ENCODE assay signal across 19 cellular contexts in genomic region chr2:108972663-108973062, GRCh38. TPM values are rescaled to one million over a fixed set of nuclear protein-coding genes. Genes with fewer than 3 reads are reported as not detected.
A peak's percentile ranks its signal among the peaks of the same experiment; 100 is the strongest.
DNase-seq lines count a peak whose midpoint lies in the region; ATAC-seq and TF ChIP-seq lines count a peak whose summit lies in the region.
"Had no signal": no experiment of that assay in that cellular context is flagged by ENCODE, and none has a peak within 500 bp of the region (broad histone marks: within the 10 kb centered on the region; RNA-seq: fewer than 3 reads in every experiment).

No MANE protein-coding gene starts in this region.

- H3K4me1 ChIP-seq in duodenal mucosa (ENCODE audit: control insufficient read depth in 1 of 2, insufficient read depth in 2 of 2, low read length in 2 of 2), result peaks cover 52 to 57% of the 10 kb centered on the region in 2 donors
- H3K4me1 ChIP-seq in suprapubic skin, result peaks cover 13% of the 10 kb centered on the region
- no peaks in the 10 kb centered on the region for H3K4me1 ChIP-seq in A673 (ENCODE audit: insufficient read depth, low read length, poor library complexity, severe bottlenecking)
- no peaks in the 10 kb centered on the region for H3K4me1 ChIP-seq in upper lobe of right lung

- intact Hi-C loops in activated T-helper 1 cell treated with anti-CD3 and anti-CD28 coated beads, Interleukin-12 subunit alpha, Interleukin-12 subunit beta, Interleukin-2, Interleukin-4 antibody, amounts not matched to agents 30 ng/mL and 10 ng/mL and 1 ng/mL, durations not matched to agents 14 hours and 24 hours and 36 hours (cut with micrococcal nuclease), result no loop called here
- intact Hi-C loops in A673 (cut with micrococcal nuclease; ENCODE audit: unreplicated experiment), result no loop called here
- intact Hi-C loops in upper lobe of right lung (cut with DNase I), result no loop called here

- H3K27ac ChIP-seq in duodenal mucosa (ENCODE audit: low read depth, low read length), result peak overlapping the region; percentile 72
- peak overlapping the region; percentile 29 for H3K27ac ChIP-seq in suprapubic skin
- no peak overlapping the region for H3K27ac ChIP-seq in A673 (ENCODE audit: low read depth, low read length, poor library complexity, severe bottlenecking)
- no peak overlapping the region for H3K27ac ChIP-seq in upper lobe of right lung
- H3K27ac ChIP-seq: HL-60, KMS-11 had no signal

- WGBS in suprapubic skin, result 87% methylated on average over 6 of the region's 6 CpGs

- TF ChIP-seq EP300 in suprapubic skin (IDR thresholded peaks at IDR 0.05), result no peak

- no peaks in the 10 kb centered on the region for H3K27me3 Mint-ChIP-seq in activated T-helper 1 cell treated with anti-CD3 and anti-CD28 coated beads, Interleukin-12 subunit alpha, Interleukin-12 subunit beta, Interleukin-2, Interleukin-4 antibody, amounts not matched to agents 30 ng/mL and 10 ng/mL and 1 ng/mL, durations not matched to agents 14 hours and 24 hours and 36 hours (ENCODE audit: insufficient read depth)

- no peaks in the 10 kb centered on the region for H3K9me3 ChIP-seq in duodenal mucosa (ENCODE audit: control insufficient read depth in 1 of 2, low read length in 2 of 2)
- no peaks in the 10 kb centered on the region for H3K9me3 ChIP-seq in suprapubic skin
- H3K9me3 ChIP-seq in A673 (ENCODE audit: low read depth, low read length, poor library complexity, severe bottlenecking), result no peaks in the 10 kb centered on the region
- H3K9me3 ChIP-seq in upper lobe of right lung, result no peaks in the 10 kb centered on the region

- TF ChIP-seq CTCF in suprapubic skin (IDR thresholded peaks at IDR 0.05) (no peak), A673 (conservative IDR thresholded peaks at IDR 0.05; ENCODE audit: low read depth, low read length) (no peak), upper lobe of right lung (IDR thresholded peaks at IDR 0.05) (no peak)

- peak; percentile 5 for ATAC-seq in left lobe of liver
- no peak for ATAC-seq in upper lobe of right lung

- BruUV-seq in A673 (replicated peaks; lab: Mats Ljungman, UMichigan), result no TSS peak

- CTCF ChIA-PET in A673 (lab: Charles Lee), result no interaction called here

- H3K36me3 Mint-ChIP-seq in activated T-helper 1 cell treated with anti-CD3 and anti-CD28 coated beads, Interleukin-12 subunit alpha, Interleukin-12 subunit beta, Interleukin-2, Interleukin-4 antibody, amounts not matched to agents 30 ng/mL and 10 ng/mL and 1 ng/mL, durations not matched to agents 14 hours and 24 hours and 36 hours (ENCODE audit: low read depth), result no peaks in the 10 kb centered on the region
- H3K36me3 Mint-ChIP-seq: CD14-positive monocyte had no signal

- POLR2A ChIA-PET in A673 (lab: Charles Lee; ENCODE audit: low non-redundant PET), result no interaction called here

- H3K4me1 Mint-ChIP-seq in activated T-helper 1 cell treated with anti-CD3 and anti-CD28 coated beads, Interleukin-12 subunit alpha, Interleukin-12 subunit beta, Interleukin-2, Interleukin-4 antibody, amounts not matched to agents 30 ng/mL and 10 ng/mL and 1 ng/mL, durations not matched to agents 14 hours and 24 hours and 36 hours (ENCODE audit: low read depth), result peaks cover 4% of the 10 kb centered on the region

- H3K36me3 ChIP-seq in duodenal mucosa (ENCODE audit: control insufficient read depth in 1 of 2, insufficient read depth in 2 of 2, low read length in 2 of 2) (no peaks in the 10 kb centered on the region), suprapubic skin (no peaks in the 10 kb centered on the region), A673 (ENCODE audit: insufficient read depth, low read length, poor library complexity, severe bottlenecking) (no peaks in the 10 kb centered on the region), upper lobe of right lung (no peaks in the 10 kb centered on the region)

- TF ChIP-seq POLR2A in suprapubic skin (IDR thresholded peaks at IDR 0.05), result no peak

- H3K4me3 Mint-ChIP-seq in activated T-helper 1 cell treated with anti-CD3 and anti-CD28 coated beads, Interleukin-12 subunit alpha, Interleukin-12 subunit beta, Interleukin-2, Interleukin-4 antibody, amounts not matched to agents 30 ng/mL and 10 ng/mL and 1 ng/mL, durations not matched to agents 14 hours and 24 hours and 36 hours, result no peak overlapping the region
- H3K4me3 Mint-ChIP-seq: CD14-positive monocyte had no signal

- DNase-seq in LoVo (ENCODE audit: low spot score) (peak; percentile 32), left lobe of liver (ENCODE audit: low spot score) (no peak), suprapubic skin (ENCODE audit: low spot score in 2 of 2) (no peak), OCI-M2 (lab: John Stamatoyannopoulos, UW; ENCODE audit: unreplicated experiment) (no peak), A673 (ENCODE audit: low spot score) (no peak), upper lobe of right lung (no peak)
- no peak for DNase-seq in activated T-helper 1 cell treated with anti-CD3 and anti-CD28 coated beads, Interleukin-12 subunit alpha, Interleukin-12 subunit beta, Interleukin-2, Interleukin-4 antibody, amounts not matched to agents 30 ng/mL and 10 ng/mL and 1 ng/mL, durations not matched to agents 14 hours and 24 hours and 36 hours (ENCODE audit: low spot score)
- DNase-seq: H7, NCI-H1436, NCI-H2029, NCI-H345, NCI-H524 treated with DMSO at 0.1 percent for 48 hours had no signal

- no peak overlapping the region for H3K27ac Mint-ChIP-seq in activated T-helper 1 cell treated with anti-CD3 and anti-CD28 coated beads, Interleukin-12 subunit alpha, Interleukin-12 subunit beta, Interleukin-2, Interleukin-4 antibody, amounts not matched to agents 30 ng/mL and 10 ng/mL and 1 ng/mL, durations not matched to agents 14 hours and 24 hours and 36 hours
- H3K27ac Mint-ChIP-seq: CD14-positive monocyte had no signal

- H3K4me3 ChIP-seq in duodenal mucosa (ENCODE audit: low read depth in 1 of 2, low read length in 2 of 2) (peak overlapping the region in 1 of 2 donors; percentile 5), suprapubic skin (no peak overlapping the region), A673 (ENCODE audit: low read depth, low read length, poor library complexity, severe bottlenecking) (no peak overlapping the region), upper lobe of right lung (no peak overlapping the region)

- peak overlapping the region in 1 of 2 donors; percentile 46 for H3K9ac ChIP-seq in duodenal mucosa (ENCODE audit: low read depth in 1 of 2, low read length in 2 of 2)
- H3K9ac ChIP-seq: KMS-11 had no signal

- H3K27me3 ChIP-seq in duodenal mucosa (ENCODE audit: control insufficient read depth in 1 of 2, insufficient read depth in 2 of 2, low read length in 2 of 2), result no peaks in the 10 kb centered on the region
- peaks cover 4% of the 10 kb centered on the region for H3K27me3 ChIP-seq in suprapubic skin
- no peaks in the 10 kb centered on the region for H3K27me3 ChIP-seq in A673 (replicated peaks; ENCODE audit: insufficient read depth, low read depth, low read length, poor library complexity)
- H3K27me3 ChIP-seq in upper lobe of right lung, result no peaks in the 10 kb centered on the region

- H3K9me3 Mint-ChIP-seq in activated T-helper 1 cell treated with anti-CD3 and anti-CD28 coated beads, Interleukin-12 subunit alpha, Interleukin-12 subunit beta, Interleukin-2, Interleukin-4 antibody, amounts not matched to agents 30 ng/mL and 10 ng/mL and 1 ng/mL, durations not matched to agents 14 hours and 24 hours and 36 hours, result no peaks in the 10 kb centered on the region
- H3K9me3 Mint-ChIP-seq: CD14-positive monocyte had no signal

RNA-seq across cellular contexts. Expression of gene EDAR, which starts 16.4 kb away (rescaled TPM):
- total RNA-seq in left lobe of liver (1.8 TPM), suprapubic skin (1 to 10 TPM; 1.5 to 4.3 (median 2.2) TPM), A673 (2021) (not detected in 2 replicates), upper lobe of right lung (0.20 TPM)
- 1.9 and 2.3 TPM in 2 replicates for total RNA-seq in activated T-helper 1 cell treated with anti-CD3 and anti-CD28 coated beads, Interleukin-12 subunit alpha, Interleukin-12 subunit beta, Interleukin-2, Interleukin-4 antibody, amounts not matched to agents 30 ng/mL and 10 ng/mL and 1 ng/mL, durations not matched to agents 14 hours and 24 hours and 36 hours
- total RNA-seq: HT1080, M059J, SK-MEL-5 had no signal

Comparison
In these comparisons a context has a peak if more than half of its experiments do, and no peak if none do; other contexts are left out.
1. H3K27ac ChIP-seq: peak in duodenal mucosa (single experiment) and suprapubic skin (single experiment); none in A673 (single experiment) and upper lobe of right lung (single experiment).